ENCODE assay signal across 17 cellular contexts in the genomic region with DNA sequence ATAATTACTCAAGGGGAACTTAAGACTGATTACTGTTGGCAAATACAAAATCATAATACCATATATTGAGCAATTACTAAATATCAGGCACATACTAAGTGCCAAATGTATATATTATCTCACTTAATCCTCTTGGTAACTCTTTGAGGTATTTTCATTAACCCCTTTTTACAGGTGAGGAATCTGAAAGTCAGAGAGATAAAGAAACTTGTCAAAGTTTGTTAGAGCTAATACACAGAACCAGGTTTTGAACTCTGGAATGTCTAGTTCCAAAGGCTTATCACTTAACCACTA.
DNase-seq lines count a peak whose midpoint lies in the region; FAIRE-seq and TF ChIP-seq lines count a peak whose summit lies in the region.
"Had no signal": no experiment of that assay in that cellular context is flagged by ENCODE, and none has a peak within 500 bp of the region (broad histone marks: within the 10 kb centered on the region; RNA-seq: fewer than 3 reads in every experiment).

No MANE protein-coding gene starts in this region.

- CTCF ChIA-PET in A673 (lab: Charles Lee) (no interaction called here), mammary epithelial cell (lab: Charles Lee; ENCODE audit: low non-redundant PET) (no interaction called here)

- DNase-seq in A673 (ENCODE audit: low spot score) = no peak
- no peak for DNase-seq in GM19239 (ENCODE audit: insufficient read length, low spot score)
- no peak for DNase-seq in SW 1271 (lab: John Stamatoyannopoulos, UW)
- no peak for DNase-seq in mammary epithelial cell
- DNase-seq in NCI-H1930 (lab: John Stamatoyannopoulos, UW) = no peak
- DNase-seq: 8988T; C1 segment of cervical spinal cord; Calu3; CD4-positive, alpha-beta memory T cell; COR-L47; DND-41; GM23248; H7; HCEC 1CT had no signal

- H3K4me3 ChIP-seq in A673 (ENCODE audit: low read depth, low read length, poor library complexity, severe bottlenecking) (peak overlapping the region; percentile 5), mammary epithelial cell (replicated peaks in 1 of 3; ENCODE audit: insufficient read depth in 1 of 3, low read depth in 2 of 3, low read length in 3 of 3) (no peak overlapping the region)
- H3K4me3 ChIP-seq: A549, GM23248 had no signal

- no peak overlapping the region for H3K27ac ChIP-seq in A673 (ENCODE audit: low read depth, low read length, poor library complexity, severe bottlenecking)
- H3K27ac ChIP-seq in mammary epithelial cell (ENCODE audit: insufficient read depth, low read depth, low read length) = no peak overlapping the region
- H3K27ac ChIP-seq: A549, GM23248 had no signal

- H2AFZ ChIP-seq in mammary epithelial cell (ENCODE audit: low read depth, low read length) = no peak overlapping the region
- H2AFZ ChIP-seq: GM23248 had no signal

- H3K27me3 ChIP-seq in A673 (replicated peaks; ENCODE audit: insufficient read depth, low read depth, low read length, poor library complexity) (no peaks in the 10 kb centered on the region), mammary epithelial cell (ENCODE audit: insufficient read depth, low read length) (no peaks in the 10 kb centered on the region)

- FAIRE-seq in GM19239 (lab: Jason Lieb, UNC) = peak; percentile 26
- FAIRE-seq in TTC549 (lab: Jason Lieb, UNC) = peak; percentile 9
- FAIRE-seq: A549, H1 had no signal

- no peak overlapping the region for H3K9ac ChIP-seq in mammary epithelial cell (ENCODE audit: insufficient read depth, low read length)
- H3K9ac ChIP-seq: GM23248 had no signal

- BruUV-seq in A673 (replicated peaks; lab: Mats Ljungman, UMichigan) = no TSS peak
- no TSS peak for BruUV-seq in mammary epithelial cell (replicated peaks; lab: Mats Ljungman, UMichigan)

- POLR2A ChIA-PET in A673 (lab: Charles Lee; ENCODE audit: low non-redundant PET) = no interaction called here

- no peaks in the 10 kb centered on the region for H3K79me2 ChIP-seq in mammary epithelial cell (ENCODE audit: insufficient read depth, low read length)

- H4K20me1 ChIP-seq in mammary epithelial cell (ENCODE audit: insufficient read depth, low read length) = no peaks in the 10 kb centered on the region

- dilution Hi-C loops in mammary epithelial cell (cut with HindIII; ENCODE audit: low sequenced_read_pairs) = no loop called here

- no peak for TF ChIP-seq CTCF in A673 (conservative IDR thresholded peaks at IDR 0.05; ENCODE audit: low read depth, low read length)
- TF ChIP-seq CTCF in mammary epithelial cell (conservative IDR thresholded peaks at IDR 0.05 in 1 of 2, IDR thresholded peaks at IDR 0.05 in 1 of 2; ENCODE audit: extremely low read depth in 1 of 2, insufficient read depth in 1 of 2, low read depth in 1 of 2, low read length in 2 of 2) = no peak

- H3K36me3 ChIP-seq in A673 (ENCODE audit: insufficient read depth, low read length, poor library complexity, severe bottlenecking) = no peaks in the 10 kb centered on the region
- no peaks in the 10 kb centered on the region for H3K36me3 ChIP-seq in mammary epithelial cell (ENCODE audit: insufficient read depth, low read length)

- H3K4me2 ChIP-seq in mammary epithelial cell (ENCODE audit: insufficient read depth, low read depth, low read length) = no peak overlapping the region

- intact Hi-C loops in A673 (cut with micrococcal nuclease; ENCODE audit: unreplicated experiment) (no loop called here), mammary epithelial cell (cut with micrococcal nuclease) (no loop called here)

- H3K4me1 ChIP-seq in A673 (ENCODE audit: insufficient read depth, low read length, poor library complexity, severe bottlenecking) (peaks cover 24% of the 10 kb centered on the region), mammary epithelial cell (ENCODE audit: insufficient read depth, low read length) (peaks cover 12% of the 10 kb centered on the region)

- in situ Hi-C loops in mammary epithelial cell (cut with MboI; ENCODE audit: low sequenced_read_pairs in 2 of 2) = no loop called here

- no peaks in the 10 kb centered on the region for H3K9me3 ChIP-seq in A673 (ENCODE audit: low read depth, low read length, poor library complexity, severe bottlenecking)
- H3K9me3 ChIP-seq in mammary epithelial cell (replicated peaks; ENCODE audit: insufficient read depth, low read length) = no peaks in the 10 kb centered on the region
- H3K9me3 ChIP-seq: A549 had no signal
